In the genomic region with DNA sequence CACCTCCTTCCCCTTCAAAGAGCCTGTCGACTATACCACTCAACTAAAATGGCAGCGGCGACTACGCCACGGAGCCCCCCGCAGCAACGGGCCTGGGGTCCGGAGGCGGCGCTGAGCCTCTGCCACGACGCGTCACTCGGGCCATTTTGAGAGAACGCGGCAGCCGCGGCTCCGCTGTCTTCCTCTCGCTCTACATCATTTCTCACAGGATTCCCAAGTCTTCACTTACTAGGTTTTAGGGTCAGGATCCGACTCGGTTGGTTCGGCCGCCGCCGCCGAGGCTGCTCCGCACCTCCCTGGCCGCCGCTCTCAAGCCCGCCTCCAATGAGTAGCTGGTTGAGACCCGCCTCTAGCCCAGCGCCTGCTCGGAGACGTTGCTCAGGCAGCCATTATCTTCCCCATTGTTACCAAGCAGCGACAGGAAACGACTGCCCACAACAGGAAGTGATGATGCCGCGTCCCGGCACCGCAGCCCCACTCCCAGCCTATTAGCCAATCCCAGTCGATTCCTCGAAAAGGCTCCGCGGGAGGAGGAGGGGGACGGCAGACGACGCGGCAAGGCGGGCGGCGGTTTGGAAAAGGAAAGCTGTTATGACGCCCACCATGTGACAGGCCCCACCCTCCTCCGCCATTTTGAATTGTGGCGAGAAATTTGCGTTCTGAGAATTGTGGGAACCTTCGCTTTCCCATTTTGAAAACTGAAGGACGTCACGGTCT, we compare ENCODE assay signal across 1 cellular context.
TF ChIP-seq lines count a peak whose summit lies in the region.

A gene with protein sequence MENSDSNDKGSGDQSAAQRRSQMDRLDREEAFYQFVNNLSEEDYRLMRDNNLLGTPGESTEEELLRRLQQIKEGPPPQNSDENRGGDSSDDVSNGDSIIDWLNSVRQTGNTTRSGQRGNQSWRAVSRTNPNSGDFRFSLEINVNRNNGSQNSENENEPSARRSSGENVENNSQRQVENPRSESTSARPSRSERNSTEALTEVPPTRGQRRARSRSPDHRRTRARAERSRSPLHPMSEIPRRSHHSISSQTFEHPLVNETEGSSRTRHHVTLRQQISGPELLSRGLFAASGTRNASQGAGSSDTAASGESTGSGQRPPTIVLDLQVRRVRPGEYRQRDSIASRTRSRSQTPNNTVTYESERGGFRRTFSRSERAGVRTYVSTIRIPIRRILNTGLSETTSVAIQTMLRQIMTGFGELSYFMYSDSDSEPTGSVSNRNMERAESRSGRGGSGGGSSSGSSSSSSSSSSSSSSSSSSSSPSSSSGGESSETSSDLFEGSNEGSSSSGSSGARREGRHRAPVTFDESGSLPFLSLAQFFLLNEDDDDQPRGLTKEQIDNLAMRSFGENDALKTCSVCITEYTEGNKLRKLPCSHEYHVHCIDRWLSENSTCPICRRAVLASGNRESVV (minus strand): TSS at position 432 of the 717 bp plus-strand sequence. CDS start 18,647 bp downstream, outside the sequence.

TF ChIP-seq in HepG2, 621 proteins besides CTCF, POLR2A, EP300 and RAD21 (continued from another document and continues in another):
- TF ChIP-seq, protein P1, sequence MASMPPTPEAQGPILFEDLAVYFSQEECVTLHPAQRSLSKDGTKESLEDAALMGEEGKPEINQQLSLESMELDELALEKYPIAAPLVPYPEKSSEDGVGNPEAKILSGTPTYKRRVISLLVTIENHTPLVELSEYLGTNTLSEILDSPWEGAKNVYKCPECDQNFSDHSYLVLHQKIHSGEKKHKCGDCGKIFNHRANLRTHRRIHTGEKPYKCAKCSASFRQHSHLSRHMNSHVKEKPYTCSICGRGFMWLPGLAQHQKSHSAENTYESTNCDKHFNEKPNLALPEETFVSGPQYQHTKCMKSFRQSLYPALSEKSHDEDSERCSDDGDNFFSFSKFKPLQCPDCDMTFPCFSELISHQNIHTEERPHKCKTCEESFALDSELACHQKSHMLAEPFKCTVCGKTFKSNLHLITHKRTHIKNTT (CRISPR knock-in tag; IDR thresholded peaks at IDR 0.05) = no peak
- TF ChIP-seq PCBP2 (optimal IDR thresholded peaks at IDR 0.05; ENCODE audit: low read depth, low read length, poor library complexity, severe bottlenecking) (no peak), ZNF879 (CRISPR knock-in tag; IDR thresholded peaks at IDR 0.05) (no peak), AGO2 (optimal IDR thresholded peaks at IDR 0.05; ENCODE audit: low read depth, low read length) (peak; percentile 69), MEIS2 (CRISPR knock-in tag; IDR thresholded peaks at IDR 0.05) (no peak), ZNF780A (CRISPR knock-in tag; IDR thresholded peaks at IDR 0.05) (no peak), SRSF9 (IDR thresholded peaks at IDR 0.05; ENCODE audit: borderline replicate concordance, insufficient read depth, low read depth, low read length, poor library complexity, severe bottlenecking) (no peak), MTA1 (CRISPR knock-in tag; IDR thresholded peaks at IDR 0.05; ENCODE audit: borderline replicate concordance) (no peak), NFE2L2 (IDR thresholded peaks at IDR 0.05; ENCODE audit: low read length) (no peak), GTF3A (CRISPR knock-in tag; conservative IDR thresholded peaks at IDR 0.05) (no peak), RARG (CRISPR knock-in tag; IDR thresholded peaks at IDR 0.05; ENCODE audit: low read depth) (no peak), HMG20B (CRISPR knock-in tag; conservative IDR thresholded peaks at IDR 0.05) (no peak), HNRNPLL (IDR thresholded peaks at IDR 0.05; ENCODE audit: low read depth, low read length, poor library complexity, severe bottlenecking) (no peak), RORA (CRISPR knock-in tag; IDR thresholded peaks at IDR 0.05) (no peak), POLR2AphosphoS2 (IDR thresholded peaks at IDR 0.05; ENCODE audit: low read depth, low read length) (no peak), ZNF737 (CRISPR knock-in tag; IDR thresholded peaks at IDR 0.05; ENCODE audit: borderline replicate concordance) (no peak), LCORL (IDR thresholded peaks at IDR 0.05) (no peak), LCORL (CRISPR knock-in tag; IDR thresholded peaks at IDR 0.05) (no peak), ZNF839 (CRISPR knock-in tag; IDR thresholded peaks at IDR 0.05; ENCODE audit: borderline replicate concordance) (no peak), ZNF670 (CRISPR knock-in tag; IDR thresholded peaks at IDR 0.05; ENCODE audit: borderline replicate concordance) (0 out of 2 replicates have a peak, but pooled peaks have one; percentile 41), TP53 (CRISPR knock-in tag; conservative IDR thresholded peaks at IDR 0.05) (no peak), ZNF430 (CRISPR knock-in tag; IDR thresholded peaks at IDR 0.05) (no peak), MXI1 (IDR thresholded peaks at IDR 0.05; ENCODE audit: borderline replicate concordance, low read depth, low read length) (peak; percentile 61; the same call in 1 of the 3 replicates), ZNF619 (CRISPR knock-in tag; IDR thresholded peaks at IDR 0.05) (no peak), NR3C1 (CRISPR knock-in tag; IDR thresholded peaks at IDR 0.05) (no peak), SNRNP70 (IDR thresholded peaks at IDR 0.05; ENCODE audit: low read depth, low read length) (no peak), NFIC (IDR thresholded peaks at IDR 0.05; ENCODE audit: low read length) (no peak), ZNF709 (CRISPR knock-in tag; IDR thresholded peaks at IDR 0.05) (no peak), ZSCAN31 (CRISPR knock-in tag; IDR thresholded peaks at IDR 0.05; ENCODE audit: low read depth) (no peak)
- TF ChIP-seq, protein P2, sequence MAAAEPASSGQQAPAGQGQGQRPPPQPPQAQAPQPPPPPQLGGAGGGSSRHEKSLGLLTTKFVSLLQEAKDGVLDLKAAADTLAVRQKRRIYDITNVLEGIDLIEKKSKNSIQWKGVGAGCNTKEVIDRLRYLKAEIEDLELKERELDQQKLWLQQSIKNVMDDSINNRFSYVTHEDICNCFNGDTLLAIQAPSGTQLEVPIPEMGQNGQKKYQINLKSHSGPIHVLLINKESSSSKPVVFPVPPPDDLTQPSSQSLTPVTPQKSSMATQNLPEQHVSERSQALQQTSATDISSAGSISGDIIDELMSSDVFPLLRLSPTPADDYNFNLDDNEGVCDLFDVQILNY (CRISPR knock-in tag; conservative IDR thresholded peaks at IDR 0.05) = no peak
- TF ChIP-seq, protein P3, sequence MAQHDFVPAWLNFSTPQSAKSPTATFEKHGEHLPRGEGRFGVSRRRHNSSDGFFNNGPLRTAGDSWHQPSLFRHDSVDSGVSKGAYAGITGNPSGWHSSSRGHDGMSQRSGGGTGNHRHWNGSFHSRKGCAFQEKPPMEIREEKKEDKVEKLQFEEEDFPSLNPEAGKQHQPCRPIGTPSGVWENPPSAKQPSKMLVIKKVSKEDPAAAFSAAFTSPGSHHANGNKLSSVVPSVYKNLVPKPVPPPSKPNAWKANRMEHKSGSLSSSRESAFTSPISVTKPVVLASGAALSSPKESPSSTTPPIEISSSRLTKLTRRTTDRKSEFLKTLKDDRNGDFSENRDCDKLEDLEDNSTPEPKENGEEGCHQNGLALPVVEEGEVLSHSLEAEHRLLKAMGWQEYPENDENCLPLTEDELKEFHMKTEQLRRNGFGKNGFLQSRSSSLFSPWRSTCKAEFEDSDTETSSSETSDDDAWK (CRISPR knock-in tag; IDR thresholded peaks at IDR 0.05) = no peak
- TF ChIP-seq, protein P4, sequence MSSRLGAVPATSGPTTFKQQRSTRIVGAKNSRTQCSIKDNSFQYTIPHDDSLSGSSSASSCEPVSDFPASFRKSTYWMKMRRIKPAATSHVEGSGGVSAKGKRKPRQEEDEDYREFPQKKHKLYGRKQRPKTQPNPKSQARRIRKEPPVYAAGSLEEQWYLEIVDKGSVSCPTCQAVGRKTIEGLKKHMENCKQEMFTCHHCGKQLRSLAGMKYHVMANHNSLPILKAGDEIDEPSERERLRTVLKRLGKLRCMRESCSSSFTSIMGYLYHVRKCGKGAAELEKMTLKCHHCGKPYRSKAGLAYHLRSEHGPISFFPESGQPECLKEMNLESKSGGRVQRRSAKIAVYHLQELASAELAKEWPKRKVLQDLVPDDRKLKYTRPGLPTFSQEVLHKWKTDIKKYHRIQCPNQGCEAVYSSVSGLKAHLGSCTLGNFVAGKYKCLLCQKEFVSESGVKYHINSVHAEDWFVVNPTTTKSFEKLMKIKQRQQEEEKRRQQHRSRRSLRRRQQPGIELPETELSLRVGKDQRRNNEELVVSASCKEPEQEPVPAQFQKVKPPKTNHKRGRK (CRISPR knock-in tag; IDR thresholded peaks at IDR 0.05) = no peak
- TF ChIP-seq, protein P5, sequence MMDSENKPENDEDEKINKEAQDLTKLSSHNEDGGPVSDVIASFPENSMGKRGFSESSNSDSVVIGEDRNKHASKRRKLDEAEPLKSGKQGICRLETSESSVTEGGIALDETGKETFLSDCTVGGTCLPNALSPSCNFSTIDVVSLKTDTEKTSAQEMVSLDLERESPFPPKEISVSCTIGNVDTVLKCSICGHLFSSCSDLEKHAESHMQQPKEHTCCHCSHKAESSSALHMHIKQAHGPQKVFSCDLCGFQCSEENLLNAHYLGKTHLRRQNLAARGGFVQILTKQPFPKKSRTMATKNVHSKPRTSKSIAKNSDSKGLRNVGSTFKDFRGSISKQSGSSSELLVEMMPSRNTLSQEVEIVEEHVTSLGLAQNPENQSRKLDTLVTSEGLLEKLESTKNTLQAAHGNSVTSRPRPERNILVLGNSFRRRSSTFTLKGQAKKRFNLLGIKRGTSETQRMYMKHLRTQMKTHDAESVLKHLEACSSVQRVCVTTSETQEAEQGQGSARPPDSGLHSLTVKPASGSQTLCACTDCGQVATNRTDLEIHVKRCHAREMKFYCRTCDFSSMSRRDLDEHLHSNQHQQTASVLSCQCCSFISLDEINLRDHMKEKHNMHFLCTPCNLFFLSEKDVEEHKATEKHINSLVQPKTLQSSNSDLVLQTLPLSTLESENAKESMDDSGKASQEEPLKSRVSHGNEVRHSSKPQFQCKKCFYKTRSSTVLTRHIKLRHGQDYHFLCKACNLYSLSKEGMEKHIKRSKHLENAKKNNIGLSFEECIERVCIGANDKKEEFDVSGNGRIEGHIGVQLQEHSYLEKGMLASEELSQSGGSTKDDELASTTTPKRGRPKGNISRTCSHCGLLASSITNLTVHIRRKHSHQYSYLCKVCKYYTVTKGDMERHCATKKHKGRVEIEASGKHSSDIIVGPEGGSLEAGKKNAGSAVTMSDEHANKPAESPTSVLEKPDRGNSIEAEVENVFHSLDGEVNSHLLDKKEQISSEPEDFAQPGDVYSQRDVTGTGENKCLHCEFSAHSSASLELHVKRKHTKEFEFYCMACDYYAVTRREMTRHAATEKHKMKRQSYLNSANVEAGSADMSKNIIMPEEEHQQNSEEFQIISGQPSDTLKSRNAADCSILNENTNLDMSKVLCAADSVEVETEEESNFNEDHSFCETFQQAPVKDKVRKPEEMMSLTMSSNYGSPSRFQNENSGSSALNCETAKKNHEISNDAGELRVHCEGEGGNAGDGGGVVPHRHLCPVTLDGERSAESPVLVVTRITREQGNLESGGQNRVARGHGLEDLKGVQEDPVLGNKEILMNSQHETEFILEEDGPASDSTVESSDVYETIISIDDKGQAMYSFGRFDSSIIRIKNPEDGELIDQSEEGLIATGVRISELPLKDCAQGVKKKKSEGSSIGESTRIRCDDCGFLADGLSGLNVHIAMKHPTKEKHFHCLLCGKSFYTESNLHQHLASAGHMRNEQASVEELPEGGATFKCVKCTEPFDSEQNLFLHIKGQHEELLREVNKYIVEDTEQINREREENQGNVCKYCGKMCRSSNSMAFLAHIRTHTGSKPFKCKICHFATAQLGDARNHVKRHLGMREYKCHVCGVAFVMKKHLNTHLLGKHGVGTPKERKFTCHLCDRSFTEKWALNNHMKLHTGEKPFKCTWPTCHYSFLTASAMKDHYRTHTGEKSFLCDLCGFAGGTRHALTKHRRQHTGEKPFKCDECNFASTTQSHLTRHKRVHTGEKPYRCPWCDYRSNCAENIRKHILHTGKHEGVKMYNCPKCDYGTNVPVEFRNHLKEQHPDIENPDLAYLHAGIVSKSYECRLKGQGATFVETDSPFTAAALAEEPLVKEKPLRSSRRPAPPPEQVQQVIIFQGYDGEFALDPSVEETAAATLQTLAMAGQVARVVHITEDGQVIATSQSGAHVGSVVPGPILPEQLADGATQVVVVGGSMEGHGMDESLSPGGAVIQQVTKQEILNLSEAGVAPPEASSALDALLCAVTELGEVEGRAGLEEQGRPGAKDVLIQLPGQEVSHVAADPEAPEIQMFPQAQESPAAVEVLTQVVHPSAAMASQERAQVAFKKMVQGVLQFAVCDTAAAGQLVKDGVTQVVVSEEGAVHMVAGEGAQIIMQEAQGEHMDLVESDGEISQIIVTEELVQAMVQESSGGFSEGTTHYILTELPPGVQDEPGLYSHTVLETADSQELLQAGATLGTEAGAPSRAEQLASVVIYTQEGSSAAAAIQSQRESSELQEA (CRISPR knock-in tag; IDR thresholded peaks at IDR 0.05; ENCODE audit: not compliant biosample characterization) = no peak
- TF ChIP-seq, protein P6, sequence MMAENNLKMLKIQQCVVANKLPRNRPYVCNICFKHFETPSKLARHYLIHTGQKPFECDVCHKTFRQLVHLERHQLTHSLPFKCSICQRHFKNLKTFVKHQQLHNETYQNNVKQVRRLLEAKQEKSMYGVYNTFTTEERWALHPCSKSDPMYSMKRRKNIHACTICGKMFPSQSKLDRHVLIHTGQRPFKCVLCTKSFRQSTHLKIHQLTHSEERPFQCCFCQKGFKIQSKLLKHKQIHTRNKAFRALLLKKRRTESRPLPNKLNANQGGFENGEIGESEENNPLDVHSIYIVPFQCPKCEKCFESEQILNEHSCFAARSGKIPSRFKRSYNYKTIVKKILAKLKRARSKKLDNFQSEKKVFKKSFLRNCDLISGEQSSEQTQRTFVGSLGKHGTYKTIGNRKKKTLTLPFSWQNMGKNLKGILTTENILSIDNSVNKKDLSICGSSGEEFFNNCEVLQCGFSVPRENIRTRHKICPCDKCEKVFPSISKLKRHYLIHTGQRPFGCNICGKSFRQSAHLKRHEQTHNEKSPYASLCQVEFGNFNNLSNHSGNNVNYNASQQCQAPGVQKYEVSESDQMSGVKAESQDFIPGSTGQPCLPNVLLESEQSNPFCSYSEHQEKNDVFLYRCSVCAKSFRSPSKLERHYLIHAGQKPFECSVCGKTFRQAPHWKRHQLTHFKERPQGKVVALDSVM (CRISPR knock-in tag; IDR thresholded peaks at IDR 0.05) = no peak
- TF ChIP-seq, protein P7, sequence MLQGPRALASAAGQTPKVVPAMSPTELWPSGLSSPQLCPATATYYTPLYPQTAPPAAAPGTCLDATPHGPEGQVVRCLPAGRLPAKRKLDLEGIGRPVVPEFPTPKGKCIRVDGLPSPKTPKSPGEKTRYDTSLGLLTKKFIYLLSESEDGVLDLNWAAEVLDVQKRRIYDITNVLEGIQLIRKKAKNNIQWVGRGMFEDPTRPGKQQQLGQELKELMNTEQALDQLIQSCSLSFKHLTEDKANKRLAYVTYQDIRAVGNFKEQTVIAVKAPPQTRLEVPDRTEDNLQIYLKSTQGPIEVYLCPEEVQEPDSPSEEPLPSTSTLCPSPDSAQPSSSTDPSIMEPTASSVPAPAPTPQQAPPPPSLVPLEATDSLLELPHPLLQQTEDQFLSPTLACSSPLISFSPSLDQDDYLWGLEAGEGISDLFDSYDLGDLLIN (CRISPR knock-in tag; IDR thresholded peaks at IDR 0.05; ENCODE audit: borderline replicate concordance) = no peak
- TF ChIP-seq, protein P8, sequence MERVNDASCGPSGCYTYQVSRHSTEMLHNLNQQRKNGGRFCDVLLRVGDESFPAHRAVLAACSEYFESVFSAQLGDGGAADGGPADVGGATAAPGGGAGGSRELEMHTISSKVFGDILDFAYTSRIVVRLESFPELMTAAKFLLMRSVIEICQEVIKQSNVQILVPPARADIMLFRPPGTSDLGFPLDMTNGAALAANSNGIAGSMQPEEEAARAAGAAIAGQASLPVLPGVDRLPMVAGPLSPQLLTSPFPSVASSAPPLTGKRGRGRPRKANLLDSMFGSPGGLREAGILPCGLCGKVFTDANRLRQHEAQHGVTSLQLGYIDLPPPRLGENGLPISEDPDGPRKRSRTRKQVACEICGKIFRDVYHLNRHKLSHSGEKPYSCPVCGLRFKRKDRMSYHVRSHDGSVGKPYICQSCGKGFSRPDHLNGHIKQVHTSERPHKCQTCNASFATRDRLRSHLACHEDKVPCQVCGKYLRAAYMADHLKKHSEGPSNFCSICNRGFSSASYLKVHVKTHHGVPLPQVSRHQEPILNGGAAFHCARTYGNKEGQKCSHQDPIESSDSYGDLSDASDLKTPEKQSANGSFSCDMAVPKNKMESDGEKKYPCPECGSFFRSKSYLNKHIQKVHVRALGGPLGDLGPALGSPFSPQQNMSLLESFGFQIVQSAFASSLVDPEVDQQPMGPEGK (CRISPR knock-in tag; IDR thresholded peaks at IDR 0.05) = 0 out of 2 replicates have a peak, but pooled peaks have one; percentile 10
